ENCODE assay signal across 8 cellular contexts in genomic region chr18:12946549-12947354, GRCh38. TPM values are rescaled to one million over a fixed set of nuclear protein-coding genes. Genes with fewer than 3 reads are reported as not detected.
DNase-seq lines count a peak whose midpoint lies in the region; ATAC-seq and TF ChIP-seq lines count a peak whose summit lies in the region.

No MANE protein-coding gene starts in this region.

- H3K27me3 Mint-ChIP-seq in activated CD4-positive, alpha-beta T cell treated with anti-CD3 and anti-CD28 coated beads, Interleukin-2, amount 10 ng/mL, durations not matched to agents 24 days and 14 days: no peaks in the 10 kb centered on the region
- no peaks in the 10 kb centered on the region for H3K27me3 Mint-ChIP-seq in stimulated activated naive B cell treated with anti-CD40 and anti-IgM and Interleukin-4, amounts not matched to agents 10 μg/mL and 1 μg/mL and 100 μg/mL, for 72 hours

- no peaks in the 10 kb centered on the region for H3K27me3 ChIP-seq in Peyer's patch

- H3K36me3 ChIP-seq in Peyer's patch: no peaks in the 10 kb centered on the region

- ATAC-seq in HG03520 (IDR thresholded peaks at IDR 0.05; ENCODE audit: unreplicated experiment): peak; percentile 1
- no peak for ATAC-seq in stimulated activated naive B cell treated with anti-CD40 and anti-IgM and Interleukin-4, amounts not matched to agents 10 μg/mL and 1 μg/mL and 100 μg/mL, for 72 hours (replicated peaks)
- ATAC-seq in HG02852 (IDR thresholded peaks at IDR 0.05; ENCODE audit: unreplicated experiment): no peak

- H3K27ac Mint-ChIP-seq in activated CD4-positive, alpha-beta T cell treated with anti-CD3 and anti-CD28 coated beads, Interleukin-2, amount 10 ng/mL, durations not matched to agents 24 days and 14 days: peak overlapping the region; percentile 97
- peak overlapping the region; percentile 98 for H3K27ac Mint-ChIP-seq in stimulated activated naive B cell treated with anti-CD40 and anti-IgM and Interleukin-4, amounts not matched to agents 10 μg/mL and 1 μg/mL and 100 μg/mL, for 72 hours

- TF ChIP-seq POLR2A in Peyer's patch (IDR thresholded peaks at IDR 0.05): no peak

- TF ChIP-seq CTCF in Peyer's patch (IDR thresholded peaks at IDR 0.05) (no peak), choroid plexus epithelial cell (conservative IDR thresholded peaks at IDR 0.05; ENCODE audit: low read depth, low read length) (peak; percentile 28)

- H3K9me3 Mint-ChIP-seq in activated CD4-positive, alpha-beta T cell treated with anti-CD3 and anti-CD28 coated beads, Interleukin-2, amount 10 ng/mL, durations not matched to agents 24 days and 14 days: no peaks in the 10 kb centered on the region
- H3K9me3 Mint-ChIP-seq in stimulated activated naive B cell treated with anti-CD40 and anti-IgM and Interleukin-4, amounts not matched to agents 10 μg/mL and 1 μg/mL and 100 μg/mL, for 72 hours: no peaks in the 10 kb centered on the region

- no peaks in the 10 kb centered on the region for H3K9me3 ChIP-seq in Peyer's patch

- peak overlapping the region; percentile 91 to 98 (median 96) for H3K27ac ChIP-seq in Peyer's patch

- intact Hi-C loops in activated CD4-positive, alpha-beta T cell treated with anti-CD3 and anti-CD28 coated beads, Interleukin-2, amount 10 ng/mL, durations not matched to agents 24 days and 14 days (cut with micrococcal nuclease): loop anchor here (1.0 to 5.0 kb wide), 6 partner anchors 62 to 964 kb away; partner anchors contain the start of genes AFG3L2, CEP76, IMPA2 and PTPN2

- H3K4me3 ChIP-seq in Peyer's patch (peak overlapping the region; percentile 67 to 86 (median 73)), choroid plexus epithelial cell (ENCODE audit: low read depth, low read length) (peak overlapping the region; percentile 85)

- peaks cover 0 to 10% (median 0%) of the 10 kb centered on the region in 4 donors for H3K4me1 ChIP-seq in Peyer's patch

- peaks cover 27% of the 10 kb centered on the region for H3K36me3 Mint-ChIP-seq in activated CD4-positive, alpha-beta T cell treated with anti-CD3 and anti-CD28 coated beads, Interleukin-2, amount 10 ng/mL, durations not matched to agents 24 days and 14 days (ENCODE audit: low read depth)
- H3K36me3 Mint-ChIP-seq in stimulated activated naive B cell treated with anti-CD40 and anti-IgM and Interleukin-4, amounts not matched to agents 10 μg/mL and 1 μg/mL and 100 μg/mL, for 72 hours: peaks cover 12% of the 10 kb centered on the region in 2 donors

- H3K4me3 Mint-ChIP-seq in activated CD4-positive, alpha-beta T cell treated with anti-CD3 and anti-CD28 coated beads, Interleukin-2, amount 10 ng/mL, durations not matched to agents 24 days and 14 days: peak overlapping the region; percentile 92
- peak overlapping the region; percentile 94 to 98 for H3K4me3 Mint-ChIP-seq in stimulated activated naive B cell treated with anti-CD40 and anti-IgM and Interleukin-4, amounts not matched to agents 10 μg/mL and 1 μg/mL and 100 μg/mL, for 72 hours

- no peak for DNase-seq in activated CD4-positive, alpha-beta T cell treated with anti-CD3 and anti-CD28 coated beads, Interleukin-2, amount 10 ng/mL, durations not matched to agents 24 days and 14 days
- DNase-seq in activated CD4-positive, alpha-beta T cell treated with anti-CD3 and anti-CD28 coated beads for 48 hours: no peak
- DNase-seq in Peyer's patch (peak in 1 of 3 donors; percentile 39), choroid plexus epithelial cell (ENCODE audit: low read depth) (peak; percentile 94), kidney tubule cell (ENCODE audit: low spot score) (peak; percentile 78)
- DNase-seq in stimulated activated naive B cell treated with anti-CD40 and anti-IgM and Interleukin-4, amounts not matched to agents 10 μg/mL and 1 μg/mL and 100 μg/mL, for 72 hours: no peak

- H3K4me1 Mint-ChIP-seq in activated CD4-positive, alpha-beta T cell treated with anti-CD3 and anti-CD28 coated beads, Interleukin-2, amount 10 ng/mL, durations not matched to agents 24 days and 14 days: peaks cover 27% of the 10 kb centered on the region
- H3K4me1 Mint-ChIP-seq in stimulated activated naive B cell treated with anti-CD40 and anti-IgM and Interleukin-4, amounts not matched to agents 10 μg/mL and 1 μg/mL and 100 μg/mL, for 72 hours: peaks cover 22 to 41% of the 10 kb centered on the region in 2 donors

RNA-seq across cellular contexts. Expression of gene SEH1L, which starts 1.1 kb away (rescaled TPM):
- 132 TPM in 2 replicates for total RNA-seq in activated CD4-positive, alpha-beta T cell treated with anti-CD3 and anti-CD28 coated beads, Interleukin-2, amount 10 ng/mL, durations not matched to agents 24 days and 14 days
- total RNA-seq in Peyer's patch: 10 to 100 TPM; 18.6 to 38.0 (median 25.3) TPM

RNA-seq across cellular contexts. Expression of gene CEP192, which starts 44.4 kb away (rescaled TPM):
- 31.4 and 34.7 TPM in 2 replicates for total RNA-seq in activated CD4-positive, alpha-beta T cell treated with anti-CD3 and anti-CD28 coated beads, Interleukin-2, amount 10 ng/mL, durations not matched to agents 24 days and 14 days
- 10 to 100 TPM; 21.9 to 44.6 (median 36.9) TPM for total RNA-seq in Peyer's patch

Comparison
In these comparisons a context has a peak if more than half of its experiments do, and no peak if none do; other contexts are left out.
1. DNase-seq: peak in choroid plexus epithelial cell (single experiment) and kidney tubule cell (single experiment); none in activated CD4-positive, alpha-beta T cell treated with anti-CD3 and anti-CD28 coated beads, Interleukin-2, amount 10 ng/mL, durations not matched to agents 24 days and 14 days (single experiment), activated CD4-positive, alpha-beta T cell treated with anti-CD3 and anti-CD28 coated beads for 48 hours (single experiment) and stimulated activated naive B cell treated with anti-CD40 and anti-IgM and Interleukin-4, amounts not matched to agents 10 μg/mL and 1 μg/mL and 100 μg/mL, for 72 hours (single experiment).